In the genomic region with DNA sequence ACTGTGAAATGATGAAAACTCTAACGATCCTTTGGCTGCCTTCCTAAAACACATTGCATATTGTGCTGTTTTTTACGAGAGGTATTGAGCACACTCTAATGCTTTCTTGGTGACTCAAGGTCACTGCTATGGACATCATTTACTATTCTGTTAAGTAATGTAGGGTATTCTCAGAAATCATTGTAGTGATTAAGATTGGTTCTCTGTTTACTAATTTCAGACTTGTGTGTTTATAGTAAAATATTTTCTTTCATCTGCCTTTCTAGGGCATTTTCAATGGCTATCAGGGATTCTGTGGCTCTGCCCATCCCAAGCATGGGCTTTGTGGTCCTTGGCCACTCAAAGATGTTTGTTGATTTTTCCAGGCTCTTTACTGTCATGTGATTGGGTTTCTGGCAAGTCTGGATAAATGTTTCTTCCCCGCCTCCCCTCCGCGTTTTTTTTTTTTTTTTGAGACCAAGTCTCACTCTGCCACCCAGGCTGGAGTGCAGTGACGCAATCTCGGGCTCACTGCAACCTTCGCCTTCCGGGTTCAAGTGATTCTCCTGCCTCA, we compare ENCODE assay signal across 1 cellular context.
TF ChIP-seq lines count a peak whose summit lies in the region.

No MANE protein-coding gene starts in this region.

TF ChIP-seq in IMR-90, 13 proteins besides CTCF, POLR2A, EP300 and RAD21 (continued from another document):
- TF ChIP-seq MAFK (IDR thresholded peaks at IDR 0.05; ENCODE audit: low read depth, low read length) (no peak), RFX5 (IDR thresholded peaks at IDR 0.05; ENCODE audit: low read depth, low read length) (no peak), FOS (IDR thresholded peaks at IDR 0.05; ENCODE audit: low read depth, low read length) (no peak), NFE2L2 (IDR thresholded peaks at IDR 0.05; ENCODE audit: low read depth, low read length) (no peak), CHD1 (IDR thresholded peaks at IDR 0.05; ENCODE audit: low read depth, low read length) (no peak), BHLHE40 (IDR thresholded peaks at IDR 0.05; ENCODE audit: low read depth, low read length) (0 out of 2 replicates have a peak, but pooled peaks have one; percentile 37)
- TF ChIP-seq, protein P1, sequence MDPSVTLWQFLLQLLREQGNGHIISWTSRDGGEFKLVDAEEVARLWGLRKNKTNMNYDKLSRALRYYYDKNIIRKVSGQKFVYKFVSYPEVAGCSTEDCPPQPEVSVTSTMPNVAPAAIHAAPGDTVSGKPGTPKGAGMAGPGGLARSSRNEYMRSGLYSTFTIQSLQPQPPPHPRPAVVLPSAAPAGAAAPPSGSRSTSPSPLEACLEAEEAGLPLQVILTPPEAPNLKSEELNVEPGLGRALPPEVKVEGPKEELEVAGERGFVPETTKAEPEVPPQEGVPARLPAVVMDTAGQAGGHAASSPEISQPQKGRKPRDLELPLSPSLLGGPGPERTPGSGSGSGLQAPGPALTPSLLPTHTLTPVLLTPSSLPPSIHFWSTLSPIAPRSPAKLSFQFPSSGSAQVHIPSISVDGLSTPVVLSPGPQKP (IDR thresholded peaks at IDR 0.05; ENCODE audit: borderline replicate concordance, low read depth, low read length) = no peak
